In genomic region chr3:142586803-142587406, GRCh38 we compare ENCODE assay signal across 9 cellular contexts. TPM values are rescaled to one million over a fixed set of nuclear protein-coding genes. Genes with fewer than 3 reads are reported as not detected.
A peak's percentile ranks its signal among the peaks of the same experiment; 100 is the strongest.
DNase-seq lines count a peak whose midpoint lies in the region; ATAC-seq and TF ChIP-seq lines count a peak whose summit lies in the region.
"Had no signal": no experiment of that assay in that cellular context is flagged by ENCODE, and none has a peak within 500 bp of the region (broad histone marks: within the 10 kb centered on the region; RNA-seq: fewer than 3 reads in every experiment).

No MANE protein-coding gene starts in this region.

- dilution Hi-C loops in mammary epithelial cell (cut with HindIII; ENCODE audit: low sequenced_read_pairs), result loop anchor here (25.0 kb wide), 2 partner anchors 250 to 400 kb away; no protein-coding TSS in a partner anchor

- H3K36me3 ChIP-seq in BJ (ENCODE audit: control insufficient read depth, insufficient read depth, low read length) (no peaks in the 10 kb centered on the region), mammary epithelial cell (ENCODE audit: insufficient read depth, low read length) (no peaks in the 10 kb centered on the region), transverse colon (no peaks in the 10 kb centered on the region)

- POLR2A ChIA-PET in BJ (lab: Charles Lee), result interaction anchor here (0.6 kb wide), 1 partner anchor 415 kb away, joined by 3 read pairs; the partner anchor contains the start of gene U2SURP

- H3K79me2 ChIP-seq in mammary epithelial cell (ENCODE audit: insufficient read depth, low read length), result no peaks in the 10 kb centered on the region

- peaks cover 6% of the 10 kb centered on the region for H3K4me1 ChIP-seq in mammary epithelial cell (ENCODE audit: insufficient read depth, low read length)
- H3K4me1 ChIP-seq in transverse colon, result no peaks in the 10 kb centered on the region

- H3K4me3 ChIP-seq in BJ (ENCODE audit: low read depth, low read length) (no peak overlapping the region), GM12875 (ENCODE audit: low read depth, low read length) (no peak overlapping the region), mammary epithelial cell (replicated peaks in 1 of 3; ENCODE audit: insufficient read depth in 1 of 3, low read depth in 2 of 3, low read length in 3 of 3) (no peak overlapping the region), transverse colon (no peak overlapping the region)
- H3K4me3 ChIP-seq: SK-N-MC had no signal

- intact Hi-C loops in mammary epithelial cell (cut with micrococcal nuclease) (loop anchor here (1.0 to 2.0 kb wide), 5 partner anchors 93 to 407 kb away; no protein-coding TSS in a partner anchor), transverse colon (cut with DNase I; ENCODE audit: low total_unique reads) (no loop called here)

- 32% methylated on average over 2 of the region's 2 CpGs for WGBS in mammary epithelial cell (ENCODE audit: low coverage, missing lambda C conversion rate)
- 50 to 55% methylated on average over 2 of the region's 2 CpGs for WGBS in transverse colon (ENCODE audit: low coverage in 1 of 2), 2 donors

- H3K27me3 ChIP-seq in BJ (ENCODE audit: control insufficient read depth, insufficient read depth, low read length), result no peaks in the 10 kb centered on the region; the same call in 1 of the 2 replicates
- H3K27me3 ChIP-seq in mammary epithelial cell (ENCODE audit: insufficient read depth, low read length), result no peaks in the 10 kb centered on the region
- H3K27me3 ChIP-seq in transverse colon, result no peaks in the 10 kb centered on the region

- H4K20me1 ChIP-seq in mammary epithelial cell (ENCODE audit: insufficient read depth, low read length), result no peaks in the 10 kb centered on the region

- H3K4me2 ChIP-seq in mammary epithelial cell (ENCODE audit: insufficient read depth, low read depth, low read length), result peak overlapping the region; percentile 47

- H3K9me3 ChIP-seq in mammary epithelial cell (replicated peaks; ENCODE audit: insufficient read depth, low read length) (no peaks in the 10 kb centered on the region), transverse colon (no peaks in the 10 kb centered on the region)

- no TSS peak for BruUV-seq in mammary epithelial cell (replicated peaks; lab: Mats Ljungman, UMichigan)

- no peak overlapping the region for H2AFZ ChIP-seq in mammary epithelial cell (ENCODE audit: low read depth, low read length)

- TF ChIP-seq CTCF in BJ (IDR thresholded peaks at IDR 0.05; ENCODE audit: insufficient read depth, low read depth, low read length), result peak; percentile 59
- TF ChIP-seq CTCF in GM12875 (IDR thresholded peaks at IDR 0.05; ENCODE audit: borderline replicate concordance, insufficient read depth, low read depth, low read length), result peak; percentile 45; the same call in 1 of the 2 replicates
- TF ChIP-seq CTCF in mammary epithelial cell (conservative IDR thresholded peaks at IDR 0.05 in 1 of 2, IDR thresholded peaks at IDR 0.05 in 1 of 2; ENCODE audit: extremely low read depth in 1 of 2, insufficient read depth in 1 of 2, low read depth in 1 of 2, low read length in 2 of 2), result peak; percentile 46 to 71
- peak; percentile 58 to 72 (median 61) for TF ChIP-seq CTCF in transverse colon (IDR thresholded peaks at IDR 0.05)

- no peak for ATAC-seq in GM18858 (IDR thresholded peaks at IDR 0.05; ENCODE audit: unreplicated experiment)

- H3K27ac ChIP-seq in mammary epithelial cell (ENCODE audit: insufficient read depth, low read depth, low read length) (no peak overlapping the region), transverse colon (no peak overlapping the region)
- H3K27ac ChIP-seq: SK-N-MC had no signal

- DNase-seq in BJ (ENCODE audit: low read depth), result no peak
- DNase-seq in HT-29 (ENCODE audit: low spot score), result peak; percentile 89
- DNase-seq in NCI-H82 (lab: John Stamatoyannopoulos, UW), result peak; percentile 88
- peak; percentile 78 for DNase-seq in mammary epithelial cell
- DNase-seq in kidney tubule cell (ENCODE audit: low spot score), result peak; percentile 88
- DNase-seq in transverse colon, result peak; percentile 24

- TF ChIP-seq EP300 in transverse colon (IDR thresholded peaks at IDR 0.05; ENCODE audit: low read depth), result no peak

- TF ChIP-seq POLR2A in transverse colon (IDR thresholded peaks at IDR 0.05), result no peak

- CTCF ChIA-PET in BJ (lab: Yijun Ruan, JAX) (interaction anchor here (0.6 to 4.3 kb wide), 8 partner anchors 10 to 407 kb away, joined by 3 to 22 read pairs (median 4); no protein-coding TSS in a partner anchor), mammary epithelial cell (lab: Charles Lee; ENCODE audit: low non-redundant PET) (interaction anchor here (0.5 to 1.2 kb wide), 6 partner anchors 16 to 1140 kb away, joined by 3 to 10 read pairs (median 4); no protein-coding TSS in a partner anchor)

- in situ Hi-C loops in mammary epithelial cell (cut with MboI; ENCODE audit: low sequenced_read_pairs in 2 of 2) (loop anchor here (10.0 to 25.0 kb wide), 4 partner anchors 98 to 408 kb away; no protein-coding TSS in a partner anchor), transverse colon (cut with MboI; ENCODE audit: low pct_ligation_motif_present in 1 of 4, low pct_unique_long_range_greater_than_20kb in 1 of 4, low sequenced_read_pairs in 3 of 4) (loop anchor here in 2 of 4 donors (10.0 to 25.0 kb wide), 2 partner anchors 400 to 408 kb away; no protein-coding TSS in a partner anchor)

- no peak overlapping the region for H3K9ac ChIP-seq in mammary epithelial cell (ENCODE audit: insufficient read depth, low read length)

RNA-seq across cellular contexts. Expression of gene ATR, which starts 8.4 kb away (rescaled TPM):
- polyA plus RNA-seq in BJ (2011; rRNA removed) (6.0 and 13.2 TPM in 2 replicates), mammary epithelial cell (11.7 TPM)
- 12.7 and 14.5 TPM in 2 replicates for polyA minus RNA-seq in BJ (2011; rRNA and poly(A)+ RNA removed)
- total RNA-seq in HT-29 (2014; rRNA removed; shearing (Covaris generic)), result 12.9 and 15.4 TPM in 2 replicates
- total RNA-seq in mammary epithelial cell (10 to 100 TPM; 31.1 to 43.2 TPM), transverse colon (10 to 100 TPM; 22.4 to 37.8 (median 25.3) TPM)
- polyA minus RNA-seq in mammary epithelial cell, result 28.9 TPM

RNA-seq across cellular contexts. Expression of gene PLS1, which starts 9.3 kb away (rescaled TPM):
- 0.23 and 0.58 TPM in 2 replicates for polyA plus RNA-seq in BJ (2011; rRNA removed)
- polyA minus RNA-seq in BJ (2011; rRNA and poly(A)+ RNA removed), result 0.09 and 0.15 TPM in 2 replicates
- 38.5 and 40.3 TPM in 2 replicates for total RNA-seq in HT-29 (2014; rRNA removed; shearing (Covaris generic))
- total RNA-seq in mammary epithelial cell, result 1 to 10 TPM; 4.0 to 6.8 TPM
- polyA plus RNA-seq in mammary epithelial cell, result 7.1 TPM
- 22.1 TPM for polyA minus RNA-seq in mammary epithelial cell
- 100 to 1,000 TPM in 3 of 4 donors, 10 to 100 TPM in 1; 58.7 to 507 (median 340) TPM for total RNA-seq in transverse colon
